ENCODE assay signal across 10 cellular contexts in genomic region chr6:150144294-150144868, GRCh38. TPM values are rescaled to one million over a fixed set of nuclear protein-coding genes. Genes with fewer than 3 reads are reported as not detected.
A peak's percentile ranks its signal among the peaks of the same experiment; 100 is the strongest.
DNase-seq lines count a peak whose midpoint lies in the region; ATAC-seq and TF ChIP-seq lines count a peak whose summit lies in the region.
"Had no signal": no experiment of that assay in that cellular context is flagged by ENCODE, and none has a peak within 500 bp of the region (broad histone marks: within the 10 kb centered on the region; RNA-seq: fewer than 3 reads in every experiment).

No MANE protein-coding gene starts in this region.

- 25% methylated on average over 6 of the region's 6 CpGs for WGBS in hepatocyte (ENCODE audit: low lambda C conversion rate, missing lambda C conversion rate)

- DNase-seq in T-helper 1 cell (no peak), activated B cell treated with CpG ODN at 0.5 μM for 24 hours (no peak), hepatocyte (ENCODE audit: low spot score) (no peak), GM10266 (ENCODE audit: extremely low spot score) (no peak), SK-N-DZ (ENCODE audit: low spot score) (no peak), activated gamma-delta T cell treated with Interleukin-2 at 50 U/mL for 16 hours (no peak)

- H3K36me3 ChIP-seq in hepatocyte (replicated peaks; ENCODE audit: insufficient read depth, low read depth) (no peaks in the 10 kb centered on the region), skeletal muscle satellite cell (ENCODE audit: insufficient read depth, low read length) (no peaks in the 10 kb centered on the region)

- H4K20me1 ChIP-seq in hepatocyte (ENCODE audit: insufficient read depth, poor library complexity, severe bottlenecking): no peaks in the 10 kb centered on the region

- POLR2A ChIA-PET in activated B cell treated with CpG ODN at 0.5 μM for 24 hours (lab: Charles Lee): no interaction called here

- peaks cover 14% of the 10 kb centered on the region for H3K4me1 ChIP-seq in hepatocyte (ENCODE audit: insufficient read depth)
- H3K4me1 ChIP-seq in skeletal muscle satellite cell (ENCODE audit: control insufficient read depth, insufficient read depth, low read length): peaks cover 12% of the 10 kb centered on the region
- H3K4me1 ChIP-seq: A549 had no signal

- TF ChIP-seq CTCF in activated B cell treated with CpG ODN at 0.5 μM for 24 hours (IDR thresholded peaks at IDR 0.05) (no peak), hepatocyte (IDR thresholded peaks at IDR 0.05; ENCODE audit: poor library complexity) (no peak), GM10266 (IDR thresholded peaks at IDR 0.05; ENCODE audit: control insufficient read depth, insufficient read depth, low read depth, missing control alignments) (no peak)

- no peak overlapping the region for H2AFZ ChIP-seq in hepatocyte

- peak overlapping the region; percentile 38 for H3K4me3 Mint-ChIP-seq in T-helper 1 cell treated with Interleukin-12 subunit alpha and Interleukin-12 subunit beta and Interleukin-4 antibody, amounts not matched to agents 30 μg/mL and 1 μg/mL, for 36 hours
- H3K4me3 Mint-ChIP-seq in activated B cell treated with CpG ODN at 0.5 μM for 24 hours: peak overlapping the region; percentile 58

- no peaks in the 10 kb centered on the region for H3K79me2 ChIP-seq in hepatocyte

- no peak overlapping the region for H3K4me3 ChIP-seq in hepatocyte
- H3K4me3 ChIP-seq in skeletal muscle satellite cell (ENCODE audit: low read length): no peak overlapping the region

- no peak overlapping the region for H3K9ac ChIP-seq in skeletal muscle satellite cell (ENCODE audit: low read depth, low read length)

- H3K4me2 ChIP-seq in hepatocyte: peak overlapping the region; percentile 94
- H3K4me2 ChIP-seq in skeletal muscle satellite cell (ENCODE audit: low read length): peak overlapping the region; percentile 86

- peaks cover 3% of the 10 kb centered on the region for H3K4me1 Mint-ChIP-seq in T-helper 1 cell treated with Interleukin-12 subunit alpha and Interleukin-12 subunit beta and Interleukin-4 antibody, amounts not matched to agents 30 μg/mL and 1 μg/mL, for 36 hours (ENCODE audit: low read depth)
- H3K4me1 Mint-ChIP-seq in activated B cell treated with CpG ODN at 0.5 μM for 24 hours: peaks cover 27% of the 10 kb centered on the region

- H3K9me3 Mint-ChIP-seq in T-helper 1 cell treated with Interleukin-12 subunit alpha and Interleukin-12 subunit beta and Interleukin-4 antibody, amounts not matched to agents 30 μg/mL and 1 μg/mL, for 36 hours: no peaks in the 10 kb centered on the region
- no peaks in the 10 kb centered on the region for H3K9me3 Mint-ChIP-seq in activated B cell treated with CpG ODN at 0.5 μM for 24 hours

- H3K27ac Mint-ChIP-seq in T-helper 1 cell treated with Interleukin-12 subunit alpha and Interleukin-12 subunit beta and Interleukin-4 antibody, amounts not matched to agents 30 μg/mL and 1 μg/mL, for 36 hours: no peak overlapping the region
- H3K27ac Mint-ChIP-seq in activated B cell treated with CpG ODN at 0.5 μM for 24 hours: no peak overlapping the region

- no peak for ATAC-seq in activated B cell treated with CpG ODN at 0.5 μM for 24 hours (ENCODE audit: low read depth)

- CTCF ChIA-PET in activated B cell treated with CpG ODN at 0.5 μM for 24 hours (lab: Charles Lee): no interaction called here

- H3K27me3 ChIP-seq in hepatocyte (peaks cover 78% of the 10 kb centered on the region), skeletal muscle satellite cell (ENCODE audit: control insufficient read depth, insufficient read depth, low read length) (peaks cover 82% of the 10 kb centered on the region)

- intact Hi-C loops in activated B cell treated with CpG ODN at 0.5 μM for 24 hours (cut with micrococcal nuclease): loop anchor here (5.0 kb wide), 1 partner anchor 253 kb away; no protein-coding TSS in a partner anchor

- H3K27me3 Mint-ChIP-seq in T-helper 1 cell treated with Interleukin-12 subunit alpha and Interleukin-12 subunit beta and Interleukin-4 antibody, amounts not matched to agents 30 μg/mL and 1 μg/mL, for 36 hours (ENCODE audit: low read depth): peaks cover 76% of the 10 kb centered on the region
- H3K27me3 Mint-ChIP-seq in activated B cell treated with CpG ODN at 0.5 μM for 24 hours: peaks cover 57% of the 10 kb centered on the region

- H3K9me3 ChIP-seq in hepatocyte (ENCODE audit: low read depth) (no peaks in the 10 kb centered on the region), skeletal muscle satellite cell (replicated peaks; ENCODE audit: low read length) (no peaks in the 10 kb centered on the region)
- H3K9me3 ChIP-seq: A549 had no signal

- no peaks in the 10 kb centered on the region for H3K9me2 ChIP-seq in hepatocyte (replicated peaks; ENCODE audit: insufficient read depth)

- no peaks in the 10 kb centered on the region for H3K36me3 Mint-ChIP-seq in T-helper 1 cell treated with Interleukin-12 subunit alpha and Interleukin-12 subunit beta and Interleukin-4 antibody, amounts not matched to agents 30 μg/mL and 1 μg/mL, for 36 hours (ENCODE audit: low read depth)
- no peaks in the 10 kb centered on the region for H3K36me3 Mint-ChIP-seq in activated B cell treated with CpG ODN at 0.5 μM for 24 hours (ENCODE audit: low read depth)

- no peak overlapping the region for H3K27ac ChIP-seq in hepatocyte

RNA-seq across cellular contexts. Expression of gene PPP1R14C, which starts 1.5 kb away (rescaled TPM):
- 0.11 and 0.32 TPM in 2 replicates for total RNA-seq in activated B cell treated with CpG ODN at 0.5 μM for 24 hours
- 1.5 and 2.1 TPM in 2 replicates for total RNA-seq in hepatocyte
- polyA plus RNA-seq in hepatocyte: 3.8 and 5.2 TPM in 2 replicates
- 0.25 and 1.5 TPM in 2 replicates for total RNA-seq in skeletal muscle satellite cell (2012; rRNA removed)
- polyA plus RNA-seq in SK-N-DZ (2014; cell fraction: cytosol; rRNA removed): not detected in 2 replicates
- not detected in 2 replicates for polyA plus RNA-seq in SK-N-DZ (2014; cell fraction: nucleus; rRNA removed)
- total RNA-seq: T-helper 1 cell treated with Interleukin-12 subunit alpha and Interleukin-12 subunit beta and Interleukin-4 antibody, amounts not matched to agents 30 ng/mL and 1 ng/mL, for 36 hours had no signal
